27 cellular contexts compared by ENCODE assay signal in the genomic region with DNA sequence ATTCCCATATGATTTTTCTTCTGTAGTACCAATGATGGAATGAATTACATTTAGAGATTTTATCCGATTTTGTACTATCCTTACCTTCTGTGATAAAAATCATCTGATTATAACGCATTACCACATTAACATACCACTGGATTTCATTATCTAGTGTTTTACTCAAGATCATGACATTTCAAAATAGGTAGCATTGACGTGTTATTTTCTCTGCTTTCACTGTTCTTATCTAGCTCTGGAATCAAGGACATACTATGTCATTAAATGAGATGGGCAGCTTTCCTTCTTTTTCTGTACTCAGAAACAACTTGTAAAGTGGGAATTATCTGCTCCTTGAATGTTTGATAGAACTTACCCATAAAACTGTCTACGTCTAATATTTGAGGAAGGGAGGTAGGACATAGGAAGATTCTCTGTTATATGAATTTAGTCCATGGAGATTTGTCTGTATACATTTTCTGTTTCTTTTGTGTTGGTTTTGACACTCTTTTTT.
"Had no signal": no experiment of that assay in that cellular context is flagged by ENCODE, and none has a peak within 500 bp of the region (broad histone marks: within the 10 kb centered on the region; RNA-seq: fewer than 3 reads in every experiment).

No MANE protein-coding gene starts in this region.

- H3K27ac Mint-ChIP-seq: naive B cell; natural killer cell; progenitor cell of endocrine pancreas; stimulated activated naive B cell treated with anti-CD40 and anti-IgM and Interleukin-4, amounts not matched to agents 10 μg/mL and 1 μg/mL and 100 μg/mL, for 72 hours had no signal

- H3K4me3 ChIP-seq: left lung, lower lobe of right lung, ovary, skin epidermis, stomach, testis, thyroid gland, transverse colon, upper lobe of left lung, vagina had no signal

- H3K27me3 ChIP-seq: left lung, ovary, stomach, testis, thyroid gland, transverse colon, upper lobe of left lung, vagina had no signal

- H3K27ac ChIP-seq: left lung, lower lobe of right lung, ovary, stomach, testis, thyroid gland, transverse colon, upper lobe of left lung, vagina had no signal

- H3K36me3 ChIP-seq: left lung, lower lobe of right lung, ovary, stomach, thyroid gland, transverse colon, upper lobe of left lung, vagina had no signal

- DNase-seq: hippocampal formation; kidney; left colon; left lung; lower lobe of right lung; mammary epithelial cell; mesenchymal stem cell; naive B cell; natural killer cell; nephron progenitor cell; ovary; retina; right cardiac atrium; stimulated activated CD4-positive, alpha-beta T cell treated with anti-CD3 and anti-CD28 coated beads, Interleukin-12 subunit alpha, Interleukin-12 subunit beta, amount 100 ng/mL, for 4 hours; stimulated activated CD4-positive, alpha-beta T cell treated with anti-CD3 and anti-CD28 coated beads, Interleukin-15, amount 100 ng/mL, for 24 hours; stimulated activated CD4-positive, alpha-beta T cell treated with anti-CD3 and anti-CD28 coated beads, Interleukin-2, amount 100 ng/mL, for 24 hours; stimulated activated CD4-positive, alpha-beta T cell treated with anti-CD3 and anti-CD28 coated beads, Interleukin-4, amount 100 ng/mL, for 1 hour; stimulated activated naive B cell treated with anti-CD40 and anti-IgM and Interleukin-4, amounts not matched to agents 10 μg/mL and 1 μg/mL and 100 μg/mL, for 72 hours; stimulated activated naive CD8-positive, alpha-beta T cell treated with anti-CD3 and anti-CD28 coated beads, Interleukin-15, Interleukin-2, amounts not matched to agents 100 U/mL and 50 U/mL, for 24 hours; stomach; testis; thyroid gland; transverse colon; upper lobe of left lung had no signal

- H3K36me3 Mint-ChIP-seq: naive B cell; natural killer cell; stimulated activated naive B cell treated with anti-CD40 and anti-IgM and Interleukin-4, amounts not matched to agents 10 μg/mL and 1 μg/mL and 100 μg/mL, for 72 hours had no signal

- H3K4me3 Mint-ChIP-seq: naive B cell; natural killer cell; nephron progenitor cell; stimulated activated naive B cell treated with anti-CD40 and anti-IgM and Interleukin-4, amounts not matched to agents 10 μg/mL and 1 μg/mL and 100 μg/mL, for 72 hours had no signal

- H3K9me3 Mint-ChIP-seq: naive B cell, natural killer cell, nephron progenitor cell had no signal

- H3K4me1 ChIP-seq: lower lobe of right lung, stomach, testis, upper lobe of left lung had no signal

- H3K4me1 Mint-ChIP-seq: naive B cell; natural killer cell; stimulated activated naive B cell treated with anti-CD40 and anti-IgM and Interleukin-4, amounts not matched to agents 10 μg/mL and 1 μg/mL and 100 μg/mL, for 72 hours had no signal

- H3K9me3 ChIP-seq: left lung, lower lobe of right lung, ovary, stomach, testis, thyroid gland, transverse colon, upper lobe of left lung, vagina had no signal
